8 cellular contexts compared by ENCODE assay signal in genomic region chr1:240149488-240150094, GRCh38. TPM values are rescaled to one million over a fixed set of nuclear protein-coding genes. Genes with fewer than 3 reads are reported as not detected.
DNase-seq lines count a peak whose midpoint lies in the region; ATAC-seq and TF ChIP-seq lines count a peak whose summit lies in the region.

No MANE protein-coding gene starts in this region.

- no peak overlapping the region for H3K27ac ChIP-seq in neural cell (ENCODE audit: low read length)
- H3K27ac ChIP-seq in coronary artery, result no peak overlapping the region

- no peak overlapping the region for H2AFZ ChIP-seq in neural cell (ENCODE audit: low read depth, low read length)

- TF ChIP-seq EP300 in neural cell (conservative IDR thresholded peaks at IDR 0.05; ENCODE audit: poor library complexity, severe bottlenecking), result no peak

- TF ChIP-seq RAD21 in neural cell (conservative IDR thresholded peaks at IDR 0.05), result peak; percentile 63

- no peaks in the 10 kb centered on the region for H3K36me3 ChIP-seq in GM06990 (ENCODE audit: control insufficient read depth, insufficient read depth, low read length)
- H3K36me3 ChIP-seq in neural cell (ENCODE audit: insufficient read depth, low read length), result no peaks in the 10 kb centered on the region

- no peak overlapping the region for H3K9ac ChIP-seq in neural cell (ENCODE audit: low read length)

- H3K4me2 ChIP-seq in neural cell (ENCODE audit: low read length), result no peak overlapping the region

- H4K20me1 ChIP-seq in neural cell (ENCODE audit: insufficient read depth), result no peaks in the 10 kb centered on the region

- H3K27me3 ChIP-seq in GM06990 (replicated peaks; ENCODE audit: control insufficient read depth, insufficient read depth, low read length) (no peaks in the 10 kb centered on the region), neural cell (ENCODE audit: insufficient read depth, low read depth, low read length) (no peaks in the 10 kb centered on the region)

- ATAC-seq in HG02571 (IDR thresholded peaks at IDR 0.05; ENCODE audit: unreplicated experiment), result peak; percentile 63

- H3K9me2 ChIP-seq in neural cell (ENCODE audit: insufficient read depth, low read length), result no peaks in the 10 kb centered on the region

- H3K9me3 ChIP-seq in neural cell (ENCODE audit: low read length), result no peaks in the 10 kb centered on the region

- TF ChIP-seq CTCF in GM06990 (IDR thresholded peaks at IDR 0.05; ENCODE audit: insufficient read depth, low read length, poor library complexity, severe bottlenecking) (peak; percentile 60), choroid plexus epithelial cell (conservative IDR thresholded peaks at IDR 0.05; ENCODE audit: low read depth, low read length) (peak; percentile 68), neural cell (IDR thresholded peaks at IDR 0.05; ENCODE audit: poor library complexity, severe bottlenecking) (peak; percentile 73), coronary artery (IDR thresholded peaks at IDR 0.05) (no peak)

- DNase-seq in GM06990 (ENCODE audit: extremely low read depth, insufficient read length), result no peak
- peak; percentile 57 for DNase-seq in NCI-H774 (lab: John Stamatoyannopoulos, UW)
- DNase-seq in choroid plexus epithelial cell (ENCODE audit: low read depth), result peak; percentile 60
- no peak for DNase-seq in coronary artery (ENCODE audit: low spot score)
- no peak for DNase-seq in T-helper 1 cell
- DNase-seq in activated T-cell treated with anti-CD3 and anti-CD28 coated beads for 4 hours, result no peak

- no peak overlapping the region for H3K4me3 ChIP-seq in GM06990 (replicated peaks; ENCODE audit: low read depth, low read length)
- H3K4me3 ChIP-seq in choroid plexus epithelial cell (ENCODE audit: low read depth, low read length), result no peak overlapping the region
- H3K4me3 ChIP-seq in neural cell (ENCODE audit: low read length), result no peak overlapping the region
- H3K4me3 ChIP-seq in coronary artery, result no peak overlapping the region

- H3F3A ChIP-seq in neural cell (ENCODE audit: insufficient read depth, low read length, poor library complexity, severe bottlenecking), result no peaks in the 10 kb centered on the region

- H3K79me2 ChIP-seq in neural cell (replicated peaks; ENCODE audit: insufficient read depth, low read length), result no peaks in the 10 kb centered on the region

TF ChIP-seq in neural cell, 6 proteins besides CTCF, POLR2A, EP300 and RAD21:
- TF ChIP-seq, protein P1, sequence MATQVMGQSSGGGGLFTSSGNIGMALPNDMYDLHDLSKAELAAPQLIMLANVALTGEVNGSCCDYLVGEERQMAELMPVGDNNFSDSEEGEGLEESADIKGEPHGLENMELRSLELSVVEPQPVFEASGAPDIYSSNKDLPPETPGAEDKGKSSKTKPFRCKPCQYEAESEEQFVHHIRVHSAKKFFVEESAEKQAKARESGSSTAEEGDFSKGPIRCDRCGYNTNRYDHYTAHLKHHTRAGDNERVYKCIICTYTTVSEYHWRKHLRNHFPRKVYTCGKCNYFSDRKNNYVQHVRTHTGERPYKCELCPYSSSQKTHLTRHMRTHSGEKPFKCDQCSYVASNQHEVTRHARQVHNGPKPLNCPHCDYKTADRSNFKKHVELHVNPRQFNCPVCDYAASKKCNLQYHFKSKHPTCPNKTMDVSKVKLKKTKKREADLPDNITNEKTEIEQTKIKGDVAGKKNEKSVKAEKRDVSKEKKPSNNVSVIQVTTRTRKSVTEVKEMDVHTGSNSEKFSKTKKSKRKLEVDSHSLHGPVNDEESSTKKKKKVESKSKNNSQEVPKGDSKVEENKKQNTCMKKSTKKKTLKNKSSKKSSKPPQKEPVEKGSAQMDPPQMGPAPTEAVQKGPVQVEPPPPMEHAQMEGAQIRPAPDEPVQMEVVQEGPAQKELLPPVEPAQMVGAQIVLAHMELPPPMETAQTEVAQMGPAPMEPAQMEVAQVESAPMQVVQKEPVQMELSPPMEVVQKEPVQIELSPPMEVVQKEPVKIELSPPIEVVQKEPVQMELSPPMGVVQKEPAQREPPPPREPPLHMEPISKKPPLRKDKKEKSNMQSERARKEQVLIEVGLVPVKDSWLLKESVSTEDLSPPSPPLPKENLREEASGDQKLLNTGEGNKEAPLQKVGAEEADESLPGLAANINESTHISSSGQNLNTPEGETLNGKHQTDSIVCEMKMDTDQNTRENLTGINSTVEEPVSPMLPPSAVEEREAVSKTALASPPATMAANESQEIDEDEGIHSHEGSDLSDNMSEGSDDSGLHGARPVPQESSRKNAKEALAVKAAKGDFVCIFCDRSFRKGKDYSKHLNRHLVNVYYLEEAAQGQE (IDR thresholded peaks at IDR 0.05; ENCODE audit: borderline replicate concordance), result no peak
- TF ChIP-seq TAF1 (IDR thresholded peaks at IDR 0.05; ENCODE audit: low read depth) (no peak), SMC3 (conservative IDR thresholded peaks at IDR 0.05; ENCODE audit: poor library complexity) (peak; percentile 76), POLR2AphosphoS5 (IDR thresholded peaks at IDR 0.05) (no peak), EZH2 (IDR thresholded peaks at IDR 0.05; ENCODE audit: borderline replicate concordance, insufficient read depth, low read length, poor library complexity, severe bottlenecking) (no peak), MXI1 (conservative IDR thresholded peaks at IDR 0.05; ENCODE audit: poor library complexity, severe bottlenecking) (no peak)

RNA-seq across cellular contexts. Expression of gene FMN2, which starts 57.9 kb away (rescaled TPM):
- 23.9 and 24.8 TPM in 2 replicates for polyA plus RNA-seq in neural cell
- polyA minus RNA-seq in neural cell, result 22.4 and 27.9 TPM in 2 replicates

Comparison
In these comparisons a context has a peak if more than half of its experiments do, and no peak if none do; other contexts are left out.
1. DNase-seq: peak in NCI-H774 (single experiment) and choroid plexus epithelial cell (single experiment); none in GM06990 (single experiment), coronary artery (single experiment), T-helper 1 cell (0 of 5) and activated T-cell treated with anti-CD3 and anti-CD28 coated beads for 4 hours (single experiment).